In the genomic region with DNA sequence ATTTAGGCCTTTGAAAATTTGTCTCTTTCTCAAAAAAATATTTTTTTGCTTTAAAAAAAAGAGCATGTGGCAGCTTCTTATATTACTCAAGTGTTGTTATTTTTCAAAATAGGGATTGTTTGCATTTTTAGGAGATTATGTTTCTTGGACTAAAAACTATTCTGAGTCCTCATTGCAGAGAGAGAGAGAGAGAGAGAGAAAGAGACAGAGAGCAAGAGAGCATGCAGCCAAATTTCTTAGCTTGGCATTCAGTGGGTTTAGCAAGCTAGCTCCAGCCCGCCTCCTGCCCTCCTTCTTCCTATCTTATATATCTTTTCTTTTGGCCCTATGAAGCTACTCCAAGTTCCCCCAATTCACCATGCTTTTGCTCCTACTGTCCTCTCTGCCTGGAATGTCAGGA, we compare ENCODE assay signal across 20 cellular contexts. TPM values are rescaled to one million over a fixed set of nuclear protein-coding genes. Genes with fewer than 3 reads are reported as not detected.
"Had no signal": no experiment of that assay in that cellular context is flagged by ENCODE, and none has a peak within 500 bp of the region (broad histone marks: within the 10 kb centered on the region; RNA-seq: fewer than 3 reads in every experiment).

No MANE protein-coding gene starts in this region.

- H3K9me3 ChIP-seq: lower lobe of right lung, sigmoid colon, uterus had no signal

- H3K4me3 ChIP-seq: cardiac muscle cell, lower lobe of right lung, sigmoid colon, uterus had no signal

- DNase-seq: activated CD4-positive, alpha-beta T cell treated with anti-CD3 and anti-CD28 coated beads for 4 hours; activated CD8-positive, alpha-beta memory T cell treated with anti-CD3 and anti-CD28 coated beads, Interleukin-2, amount 50 U/mL, for 48 hours; activated CD8-positive, alpha-beta T cell treated with anti-CD3 and anti-CD28 coated beads for 36 hours; activated naive CD4-positive, alpha-beta T cell; activated naive CD8-positive, alpha-beta T cell treated with anti-CD3 and anti-CD28 coated beads, Interleukin-2, amount 50 U/mL, for 24 hours; effector memory CD4-positive, alpha-beta T cell; erythroblast; foreskin fibroblast; glutamatergic neuron; immature natural killer cell; lower lobe of right lung; naive thymus-derived CD8-positive, alpha-beta T cell; sigmoid colon; stimulated activated CD4-positive, alpha-beta T cell treated with anti-CD3 and anti-CD28 coated beads, Interleukin-12 subunit alpha, Interleukin-12 subunit beta, amount 100 ng/mL, for 4 hours; stimulated activated CD4-positive, alpha-beta T cell treated with anti-CD3 and anti-CD28 coated beads, Interleukin-2, amount 100 ng/mL, for 48 hours; stimulated activated naive CD8-positive, alpha-beta T cell treated with anti-CD3 and anti-CD28 coated beads, Interleukin-15, amount 100 ng/mL, for 72 hours; T-helper 1 cell; uterus had no signal

- H3K27ac ChIP-seq: cardiac muscle cell, lower lobe of right lung, uterus, WERI-Rb-1 had no signal

- H3K36me3 ChIP-seq: cardiac muscle cell, lower lobe of right lung, sigmoid colon, uterus, WERI-Rb-1 had no signal

- H3K27me3 ChIP-seq: cardiac muscle cell, sigmoid colon, uterus had no signal

- H3K4me1 ChIP-seq: lower lobe of right lung, uterus had no signal

- ATAC-seq: activated CD8-positive, alpha-beta T cell treated with anti-CD3 and anti-CD28 coated beads for 36 hours; activated naive CD8-positive, alpha-beta T cell treated with anti-CD3 and anti-CD28 coated beads, Interleukin-2, amount 50 U/mL, for 24 hours; lower lobe of right lung; naive thymus-derived CD8-positive, alpha-beta T cell; stimulated activated naive CD8-positive, alpha-beta T cell treated with anti-CD3 and anti-CD28 coated beads, Interleukin-15, amount 100 ng/mL, for 72 hours had no signal

RNA-seq across cellular contexts. Expression of a gene that starts 55.7 kb away (rescaled TPM):
- total RNA-seq: activated CD8-positive, alpha-beta T cell treated with anti-CD3 and anti-CD28 coated beads for 36 hours; naive thymus-derived CD8-positive, alpha-beta T cell had no signal
